In genomic region chr19:3670258-3670795, GRCh38 we compare ENCODE assay signal across 1 cellular context.
TF ChIP-seq lines count a peak whose summit lies in the region.

No MANE protein-coding gene starts in this region.

TF ChIP-seq in K562, 482 proteins besides CTCF, POLR2A, EP300 and RAD21 (continued from another document and continues in another):
- TF ChIP-seq FOXO4 (CRISPR knock-in tag; IDR thresholded peaks at IDR 0.05) (no peak), FOXM1 (IDR thresholded peaks at IDR 0.05; ENCODE audit: low read depth) (no peak), FOXM1 (CRISPR knock-in tag; IDR thresholded peaks at IDR 0.05; ENCODE audit: low read depth) (no peak; the same call in 1 of the 2 replicates), CREBBP (IDR thresholded peaks at IDR 0.05; ENCODE audit: low read depth, low read length) (no peak), NCOA6 (IDR thresholded peaks at IDR 0.05) (no peak), XRCC4 (IDR thresholded peaks at IDR 0.05; ENCODE audit: extremely low read depth, insufficient read depth, insufficient read length) (no peak), BACH1 (tag; IDR thresholded peaks at IDR 0.05) (no peak), FOXJ3 (CRISPR knock-in tag; IDR thresholded peaks at IDR 0.05) (no peak), CBX3 (IDR thresholded peaks at IDR 0.05; ENCODE audit: borderline replicate concordance in 1 of 2, low read length in 2 of 2) (no peak), ZNF764 (CRISPR knock-in tag; IDR thresholded peaks at IDR 0.05; ENCODE audit: low read depth) (no peak), HBP1 (CRISPR knock-in tag; IDR thresholded peaks at IDR 0.05) (no peak), NFE2L1 (tag; IDR thresholded peaks at IDR 0.05; ENCODE audit: borderline replicate concordance, low read depth) (no peak), SNRNP70 (optimal IDR thresholded peaks at IDR 0.05; ENCODE audit: low read depth, low read length) (no peak), RBBP5 (IDR thresholded peaks at IDR 0.05; ENCODE audit: borderline replicate concordance, insufficient read depth, low read length, poor library complexity, severe bottlenecking) (no peak), PHB2 (IDR thresholded peaks at IDR 0.05; ENCODE audit: low read depth) (no peak), ARID2 (IDR thresholded peaks at IDR 0.05) (no peak), U2AF1 (optimal IDR thresholded peaks at IDR 0.05; ENCODE audit: low read depth, low read length) (no peak), SIN3B (IDR thresholded peaks at IDR 0.05; ENCODE audit: low read depth) (no peak), ATF6 (CRISPR knock-in tag; IDR thresholded peaks at IDR 0.05) (no peak), PATZ1 (CRISPR knock-in tag; IDR thresholded peaks at IDR 0.05; ENCODE audit: borderline replicate concordance) (no peak), CXXC5 (CRISPR knock-in tag; IDR thresholded peaks at IDR 0.05) (peak; percentile 28), FOXJ2 (tag; IDR thresholded peaks at IDR 0.05) (peak; percentile 57; the same call in 1 of the 2 replicates), L3MBTL2 (IDR thresholded peaks at IDR 0.05) (no peak), SAFB (IDR thresholded peaks at IDR 0.05; ENCODE audit: borderline replicate concordance, low read depth, low read length) (no peak), PHF20 (IDR thresholded peaks at IDR 0.05; ENCODE audit: partially characterized antibody) (no peak), SIX5 (IDR thresholded peaks at IDR 0.05; ENCODE audit: borderline replicate concordance in 1 of 2, insufficient read depth in 1 of 2, low read depth in 1 of 2, low read length in 2 of 2) (no peak), KAT7 (CRISPR knock-in tag; IDR thresholded peaks at IDR 0.05; ENCODE audit: borderline replicate concordance) (no peak), HOMEZ (CRISPR knock-in tag; IDR thresholded peaks at IDR 0.05) (no peak), RFX1 (IDR thresholded peaks at IDR 0.05) (no peak), STAG1 (CRISPR knock-in tag; IDR thresholded peaks at IDR 0.05; ENCODE audit: borderline replicate concordance) (no peak), EWSR1 (IDR thresholded peaks at IDR 0.05; ENCODE audit: borderline replicate concordance, low read depth, partially characterized antibody) (no peak), TAF15 (IDR thresholded peaks at IDR 0.05; ENCODE audit: low read depth, low read length) (no peak), MEIS2 (IDR thresholded peaks at IDR 0.05; ENCODE audit: partially characterized antibody) (no peak), ZNF518B (CRISPR knock-in tag; IDR thresholded peaks at IDR 0.05) (no peak), ZNF274 (IDR thresholded peaks at IDR 0.05; ENCODE audit: borderline replicate concordance, low read depth, low read length) (no peak), NR3C1 (CRISPR knock-in tag; IDR thresholded peaks at IDR 0.05) (no peak), ZNF318 (IDR thresholded peaks at IDR 0.05; ENCODE audit: borderline replicate concordance in 1 of 2, low read depth in 1 of 2) (no peak), ID3 (CRISPR knock-in tag; IDR thresholded peaks at IDR 0.05) (no peak), ID3 (tag; IDR thresholded peaks at IDR 0.05) (peak; percentile 62), TAL1 (IDR thresholded peaks at IDR 0.05) (no peak), EGR1 (conservative IDR thresholded peaks at IDR 0.05) (no peak), USF1 (CRISPR knock-in tag; IDR thresholded peaks at IDR 0.05) (no peak), ZNF696 (CRISPR knock-in tag; conservative IDR thresholded peaks at IDR 0.05) (no peak), HDGF (IDR thresholded peaks at IDR 0.05) (no peak)
